8 cellular contexts compared by ENCODE assay signal in genomic region chr2:113889471-113890252, GRCh38. TPM values are rescaled to one million over a fixed set of nuclear protein-coding genes. Genes with fewer than 3 reads are reported as not detected.
DNase-seq lines count a peak whose midpoint lies in the region; ATAC-seq and TF ChIP-seq lines count a peak whose summit lies in the region.

ACTR3 (plus strand) TSS chr2:113890089; CDS start chr2:113890280, 191 bp downstream.

- peaks cover 28% of the 10 kb centered on the region for H3F3A ChIP-seq in PC-9 (ENCODE audit: insufficient read depth, low read depth)

- intact Hi-C loops in PC-9 (cut with micrococcal nuclease; ENCODE audit: unreplicated experiment) = loop anchor here (1.0 to 5.0 kb wide), 4 partner anchors 13 to 133 kb away; partner anchors contain the start of gene SLC35F5
- intact Hi-C loops in mucosa of descending colon (cut with DNase I, micrococcal nuclease) = loop anchor here in 1 of 2 donors (5.0 to 10.0 kb wide), 2 partner anchors 65 to 132 kb away; partner anchors contain the start of gene SLC35F5

- TF ChIP-seq CTCF in PC-9 (conservative IDR thresholded peaks at IDR 0.05) (no peak), mucosa of descending colon (IDR thresholded peaks at IDR 0.05) (no peak)

- no TSS peak for BruUV-seq in PC-9 (replicated peaks; lab: Mats Ljungman, UMichigan)

- H3K27me3 ChIP-seq in PC-9 (ENCODE audit: insufficient read depth, low read depth) = no peaks in the 10 kb centered on the region

- no peaks in the 10 kb centered on the region for H3K9me2 ChIP-seq in PC-9 (ENCODE audit: insufficient read depth)

- H3K4me1 ChIP-seq in PC-9 (replicated peaks; ENCODE audit: insufficient read depth) (peaks cover 56% of the 10 kb centered on the region), mucosa of descending colon (ENCODE audit: low read depth) (peaks cover 49% of the 10 kb centered on the region)

- peak within 1 kb of the TSS; percentile 93 for H3K4me3 ChIP-seq in Jurkat, Clone E6-1 (ENCODE audit: low read length)
- H3K4me3 ChIP-seq in PC-9 = peak within 1 kb of the TSS; percentile 88
- peak within 1 kb of the TSS; percentile 86 for H3K4me3 ChIP-seq in mucosa of descending colon

- H3K36me3 ChIP-seq in PC-9 (ENCODE audit: low read depth) (peaks cover 15% of the 10 kb centered on the region), mucosa of descending colon (ENCODE audit: low read depth) (no peaks in the 10 kb centered on the region)

- H3K27ac ChIP-seq in PC-9 (peak within 1 kb of the TSS; percentile 83), epithelial cell of prostate (peak within 1 kb of the TSS; percentile 95)

- POLR2A ChIA-PET in PC-9 (lab: Charles Lee; ENCODE audit: unreplicated experiment) = interaction anchor here (0.6 to 0.7 kb wide), 2 partner anchors 59 to 70 kb away, joined by 3 read pairs; no protein-coding TSS in a partner anchor

- CTCF ChIA-PET in PC-9 (lab: Charles Lee) = interaction anchor here (0.9 kb wide), 1 partner anchor 13 kb away, joined by 3 read pairs; no protein-coding TSS in a partner anchor

- H2AFZ ChIP-seq in PC-9 = peak within 1 kb of the TSS; percentile 77

- peaks cover 64% of the 10 kb centered on the region for H3K79me2 ChIP-seq in PC-9 (ENCODE audit: low read depth)

- H3K9me3 ChIP-seq in PC-9 (ENCODE audit: insufficient read depth, low read depth) (no peaks in the 10 kb centered on the region), mucosa of descending colon (no peaks in the 10 kb centered on the region)

- DNase-seq in DMS153 treated with DMSO at 0.1 percent for 48 hours (lab: John Stamatoyannopoulos, UW; ENCODE audit: unreplicated experiment) (peak; percentile 95), PC-9 (peak; percentile 94 to 98), epithelial cell of prostate (ENCODE audit: low read depth, low spot score) (peak; percentile 83), mucosa of descending colon (peak; percentile 99 to 100 (median 99))
- peak; percentile 97 for DNase-seq in Jurkat, Clone E6-1 (ENCODE audit: low read depth, low spot score)
- DNase-seq in activated T-cell treated with anti-CD3 and anti-CD28 coated beads, Interleukin-2, amount 50 U/mL, for 1 hour = peak; percentile 99
- DNase-seq in stimulated activated CD8-positive, alpha-beta memory T cell treated with anti-CD3 and anti-CD28 coated beads, Interleukin-4, amount 100 ng/mL, for 24 hours (ENCODE audit: low read depth) = peak; percentile 96

- peak within 1 kb of the TSS; percentile 86 for H3K4me2 ChIP-seq in PC-9

- ATAC-seq in GM21619 (IDR thresholded peaks at IDR 0.05; ENCODE audit: unreplicated experiment) (peak; percentile 43), mucosa of descending colon (peak; percentile 92)

- H4K20me1 ChIP-seq in PC-9 (ENCODE audit: insufficient read depth) = no peaks in the 10 kb centered on the region

RNA-seq across cellular contexts. Expression of gene ACTR3, which starts in this region (rescaled TPM):
- polyA plus RNA-seq in Jurkat, Clone E6-1 (2012; ENCODE audit: insufficient read depth, insufficient read length) = 338 TPM
- 220 and 222 TPM in 2 replicates for total RNA-seq in PC-9 (2021)
- total RNA-seq in mucosa of descending colon = 100 to 1,000 TPM; 217 to 242 (median 227) TPM

Comparison
In these comparisons a context has a peak if more than half of its experiments do, and no peak if none do; other contexts are left out.
1. Peak in every context shown above with its lines: DNase-seq, ATAC-seq, H3K4me3 ChIP-seq and H3K27ac ChIP-seq.